ENCODE assay signal across 1 cellular context in the genomic region with DNA sequence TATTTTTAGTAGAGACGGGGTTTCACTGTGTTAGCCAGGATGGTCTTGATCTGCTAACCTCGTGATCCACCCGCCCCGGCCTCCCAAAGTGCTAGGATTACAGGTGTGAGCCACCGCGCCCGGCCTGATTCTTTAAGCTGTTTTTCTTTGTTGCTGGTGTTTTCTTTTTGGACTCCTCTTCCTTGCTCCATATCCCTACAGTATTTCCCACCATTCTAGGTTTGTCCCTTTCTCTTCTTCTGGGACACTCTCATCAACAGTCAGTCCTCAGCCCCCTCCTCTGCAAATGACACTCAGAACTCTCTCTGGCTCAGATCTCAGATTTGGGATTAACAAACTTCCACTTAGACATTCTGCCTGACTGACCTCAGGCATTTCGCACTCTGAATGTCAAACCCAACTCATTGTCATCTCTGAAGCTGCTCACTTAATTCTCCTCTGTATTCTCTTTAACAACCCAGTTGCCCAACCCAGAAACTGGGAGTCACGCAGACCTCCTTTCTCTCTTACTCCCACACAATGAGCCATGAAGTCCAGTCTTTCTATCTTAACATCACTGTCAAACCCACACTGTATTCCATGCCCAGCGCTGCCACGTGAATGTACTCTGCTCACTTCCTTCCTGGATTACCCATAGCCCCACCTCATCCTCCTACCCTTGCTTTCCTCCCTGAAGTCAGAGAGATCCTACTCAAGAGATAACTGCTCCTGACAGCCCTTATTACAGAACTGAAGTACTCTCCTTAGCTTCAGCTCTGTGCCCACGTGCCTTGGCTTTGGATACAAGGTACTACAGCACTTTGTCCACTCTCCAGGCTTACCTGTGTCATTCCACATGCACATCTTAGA.
TF ChIP-seq lines count a peak whose summit lies in the region.

No MANE protein-coding gene starts in this region.

TF ChIP-seq in K562, 482 proteins besides CTCF, POLR2A, EP300 and RAD21 (continued from another document and continues in another):
- TF ChIP-seq PPARD (CRISPR knock-in tag; IDR thresholded peaks at IDR 0.05) (no peak), ZNF212 (CRISPR knock-in tag; IDR thresholded peaks at IDR 0.05) (peak; percentile 73; the same call in 1 of the 2 replicates), KDM2B (CRISPR knock-in tag; IDR thresholded peaks at IDR 0.05) (no peak), ZKSCAN1 (IDR thresholded peaks at IDR 0.05; ENCODE audit: low read depth, low read length) (no peak), ZNF133 (CRISPR knock-in tag; IDR thresholded peaks at IDR 0.05) (no peak), ZSCAN32 (CRISPR knock-in tag; IDR thresholded peaks at IDR 0.05) (no peak), MTA3 (IDR thresholded peaks at IDR 0.05; ENCODE audit: borderline replicate concordance) (no peak), BDP1 (IDR thresholded peaks at IDR 0.05; ENCODE audit: insufficient read depth, insufficient read length) (no peak), SMAD2 (IDR thresholded peaks at IDR 0.05; ENCODE audit: low read depth, low read length) (no peak), ATF7 (IDR thresholded peaks at IDR 0.05) (peak; percentile 52; the same call in 1 of the 2 replicates), RNF2 (IDR thresholded peaks at IDR 0.05) (no peak), SMARCB1 (IDR thresholded peaks at IDR 0.05; ENCODE audit: insufficient read length, low read depth) (no peak), ZNF445 (CRISPR knock-in tag; IDR thresholded peaks at IDR 0.05; ENCODE audit: low read depth) (0 out of 2 replicates have a peak, but pooled peaks have one; percentile 40), ZNF121 (CRISPR knock-in tag; conservative IDR thresholded peaks at IDR 0.05) (no peak), ZNF197 (CRISPR knock-in tag; IDR thresholded peaks at IDR 0.05; ENCODE audit: low read depth) (no peak), ZNF174 (CRISPR knock-in tag; IDR thresholded peaks at IDR 0.05) (0 out of 2 replicates have a peak, but pooled peaks have one; percentile 84), BRD9 (IDR thresholded peaks at IDR 0.05; ENCODE audit: low read depth, partially characterized antibody) (no peak), SIN3A (IDR thresholded peaks at IDR 0.05; ENCODE audit: borderline replicate concordance in 2 of 2, control insufficient read depth in 1 of 2, low read depth in 2 of 2, low read length in 2 of 2) (peak in 1 of 2 experiments; percentile 57; a peak in 1 of 4 replicates), TEAD1 (CRISPR knock-in tag; IDR thresholded peaks at IDR 0.05) (peak in 1 of 2 experiments; percentile 84; a peak in 2 of 4 replicates), LCOR (CRISPR knock-in tag; IDR thresholded peaks at IDR 0.05) (0 out of 2 replicates have a peak, but pooled peaks have one; percentile 62), SIX5 (IDR thresholded peaks at IDR 0.05; ENCODE audit: borderline replicate concordance in 1 of 2, insufficient read depth in 1 of 2, low read depth in 1 of 2, low read length in 2 of 2) (no peak), ZBTB1 (CRISPR knock-in tag; IDR thresholded peaks at IDR 0.05; ENCODE audit: borderline replicate concordance, low read depth) (no peak), PCBP1 (IDR thresholded peaks at IDR 0.05; ENCODE audit: low read depth, low read length, poor library complexity, severe bottlenecking) (no peak), ZNF561 (CRISPR knock-in tag; conservative IDR thresholded peaks at IDR 0.05) (no peak), FOXM1 (IDR thresholded peaks at IDR 0.05; ENCODE audit: low read depth) (no peak), FOXM1 (CRISPR knock-in tag; IDR thresholded peaks at IDR 0.05; ENCODE audit: low read depth) (0 out of 2 replicates have a peak, but pooled peaks have one; percentile 6), XRCC4 (IDR thresholded peaks at IDR 0.05; ENCODE audit: extremely low read depth, insufficient read depth, insufficient read length) (no peak), NFE2L1 (tag; IDR thresholded peaks at IDR 0.05; ENCODE audit: borderline replicate concordance, low read depth) (no peak), NELFE (IDR thresholded peaks at IDR 0.05; ENCODE audit: insufficient read depth, insufficient read length) (no peak), MAFG (tag; conservative IDR thresholded peaks at IDR 0.05) (no peak), BRF1 (IDR thresholded peaks at IDR 0.05; ENCODE audit: borderline replicate concordance, extremely low read depth, insufficient read length) (no peak), ZBTB7A (IDR thresholded peaks at IDR 0.05; ENCODE audit: borderline replicate concordance, control insufficient read depth, low read depth, low read length) (no peak), GABPA (tag; conservative IDR thresholded peaks at IDR 0.05; ENCODE audit: low read depth) (no peak), NCOA6 (IDR thresholded peaks at IDR 0.05) (no peak), FOS (IDR thresholded peaks at IDR 0.05; ENCODE audit: extremely low read depth, insufficient read length) (no peak), TSC22D4 (tag; IDR thresholded peaks at IDR 0.05) (no peak), ZEB2 (IDR thresholded peaks at IDR 0.05) (peak; percentile 56; the same call in 1 of the 2 replicates), NEUROD1 (IDR thresholded peaks at IDR 0.05; ENCODE audit: borderline replicate concordance, low read depth, low read length, partially characterized antibody) (no peak), HDAC1 (IDR thresholded peaks at IDR 0.05) (peak in 1 of 2 experiments; percentile 91; a peak in 2 of 4 replicates), ZNF347 (CRISPR knock-in tag; IDR thresholded peaks at IDR 0.05; ENCODE audit: low read depth) (no peak; the same call in 1 of the 2 replicates), BACH1 (tag; IDR thresholded peaks at IDR 0.05) (peak; percentile 40; the same call in 1 of the 2 replicates), ZNF431 (CRISPR knock-in tag; IDR thresholded peaks at IDR 0.05) (no peak)
- TF ChIP-seq, protein P1, sequence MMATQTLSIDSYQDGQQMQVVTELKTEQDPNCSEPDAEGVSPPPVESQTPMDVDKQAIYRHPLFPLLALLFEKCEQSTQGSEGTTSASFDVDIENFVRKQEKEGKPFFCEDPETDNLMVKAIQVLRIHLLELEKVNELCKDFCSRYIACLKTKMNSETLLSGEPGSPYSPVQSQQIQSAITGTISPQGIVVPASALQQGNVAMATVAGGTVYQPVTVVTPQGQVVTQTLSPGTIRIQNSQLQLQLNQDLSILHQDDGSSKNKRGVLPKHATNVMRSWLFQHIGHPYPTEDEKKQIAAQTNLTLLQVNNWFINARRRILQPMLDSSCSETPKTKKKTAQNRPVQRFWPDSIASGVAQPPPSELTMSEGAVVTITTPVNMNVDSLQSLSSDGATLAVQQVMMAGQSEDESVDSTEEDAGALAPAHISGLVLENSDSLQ (IDR thresholded peaks at IDR 0.05): peak; percentile 78
- TF ChIP-seq, protein P2, sequence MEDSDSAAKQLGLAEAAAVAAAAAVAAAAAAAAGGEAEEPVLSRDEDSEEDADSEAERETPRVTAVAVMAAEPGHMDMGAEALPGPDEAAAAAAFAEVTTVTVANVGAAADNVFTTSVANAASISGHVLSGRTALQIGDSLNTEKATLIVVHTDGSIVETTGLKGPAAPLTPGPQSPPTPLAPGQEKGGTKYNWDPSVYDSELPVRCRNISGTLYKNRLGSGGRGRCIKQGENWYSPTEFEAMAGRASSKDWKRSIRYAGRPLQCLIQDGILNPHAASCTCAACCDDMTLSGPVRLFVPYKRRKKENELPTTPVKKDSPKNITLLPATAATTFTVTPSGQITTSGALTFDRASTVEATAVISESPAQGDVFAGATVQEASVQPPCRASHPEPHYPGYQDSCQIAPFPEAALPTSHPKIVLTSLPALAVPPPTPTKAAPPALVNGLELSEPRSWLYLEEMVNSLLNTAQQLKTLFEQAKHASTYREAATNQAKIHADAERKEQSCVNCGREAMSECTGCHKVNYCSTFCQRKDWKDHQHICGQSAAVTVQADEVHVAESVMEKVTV (CRISPR knock-in tag; IDR thresholded peaks at IDR 0.05): peak; percentile 34; the same call in 1 of the 2 replicates
- TF ChIP-seq, protein P3, sequence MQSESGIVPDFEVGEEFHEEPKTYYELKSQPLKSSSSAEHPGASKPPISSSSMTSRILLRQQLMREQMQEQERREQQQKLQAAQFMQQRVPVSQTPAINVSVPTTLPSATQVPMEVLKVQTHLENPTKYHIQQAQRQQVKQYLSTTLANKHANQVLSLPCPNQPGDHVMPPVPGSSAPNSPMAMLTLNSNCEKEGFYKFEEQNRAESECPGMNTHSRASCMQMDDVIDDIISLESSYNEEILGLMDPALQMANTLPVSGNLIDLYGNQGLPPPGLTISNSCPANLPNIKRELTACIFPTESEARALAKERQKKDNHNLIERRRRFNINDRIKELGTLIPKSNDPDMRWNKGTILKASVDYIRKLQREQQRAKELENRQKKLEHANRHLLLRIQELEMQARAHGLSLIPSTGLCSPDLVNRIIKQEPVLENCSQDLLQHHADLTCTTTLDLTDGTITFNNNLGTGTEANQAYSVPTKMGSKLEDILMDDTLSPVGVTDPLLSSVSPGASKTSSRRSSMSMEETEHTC (IDR thresholded peaks at IDR 0.05): peak; percentile 50; the same call in 1 of the 2 replicates
- TF ChIP-seq, protein P4, sequence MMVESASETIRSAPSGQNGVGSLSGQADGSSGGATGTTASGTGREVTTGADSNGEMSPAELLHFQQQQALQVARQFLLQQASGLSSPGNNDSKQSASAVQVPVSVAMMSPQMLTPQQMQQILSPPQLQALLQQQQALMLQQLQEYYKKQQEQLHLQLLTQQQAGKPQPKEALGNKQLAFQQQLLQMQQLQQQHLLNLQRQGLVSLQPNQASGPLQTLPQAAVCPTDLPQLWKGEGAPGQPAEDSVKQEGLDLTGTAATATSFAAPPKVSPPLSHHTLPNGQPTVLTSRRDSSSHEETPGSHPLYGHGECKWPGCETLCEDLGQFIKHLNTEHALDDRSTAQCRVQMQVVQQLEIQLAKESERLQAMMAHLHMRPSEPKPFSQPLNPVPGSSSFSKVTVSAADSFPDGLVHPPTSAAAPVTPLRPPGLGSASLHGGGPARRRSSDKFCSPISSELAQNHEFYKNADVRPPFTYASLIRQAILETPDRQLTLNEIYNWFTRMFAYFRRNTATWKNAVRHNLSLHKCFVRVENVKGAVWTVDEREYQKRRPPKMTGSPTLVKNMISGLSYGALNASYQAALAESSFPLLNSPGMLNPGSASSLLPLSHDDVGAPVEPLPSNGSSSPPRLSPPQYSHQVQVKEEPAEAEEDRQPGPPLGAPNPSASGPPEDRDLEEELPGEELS (CRISPR knock-in tag; IDR thresholded peaks at IDR 0.05; ENCODE audit: borderline replicate concordance): no peak
- TF ChIP-seq, protein P5, sequence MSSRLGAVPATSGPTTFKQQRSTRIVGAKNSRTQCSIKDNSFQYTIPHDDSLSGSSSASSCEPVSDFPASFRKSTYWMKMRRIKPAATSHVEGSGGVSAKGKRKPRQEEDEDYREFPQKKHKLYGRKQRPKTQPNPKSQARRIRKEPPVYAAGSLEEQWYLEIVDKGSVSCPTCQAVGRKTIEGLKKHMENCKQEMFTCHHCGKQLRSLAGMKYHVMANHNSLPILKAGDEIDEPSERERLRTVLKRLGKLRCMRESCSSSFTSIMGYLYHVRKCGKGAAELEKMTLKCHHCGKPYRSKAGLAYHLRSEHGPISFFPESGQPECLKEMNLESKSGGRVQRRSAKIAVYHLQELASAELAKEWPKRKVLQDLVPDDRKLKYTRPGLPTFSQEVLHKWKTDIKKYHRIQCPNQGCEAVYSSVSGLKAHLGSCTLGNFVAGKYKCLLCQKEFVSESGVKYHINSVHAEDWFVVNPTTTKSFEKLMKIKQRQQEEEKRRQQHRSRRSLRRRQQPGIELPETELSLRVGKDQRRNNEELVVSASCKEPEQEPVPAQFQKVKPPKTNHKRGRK (tag; IDR thresholded peaks at IDR 0.05): no peak
- TF ChIP-seq, protein P6, sequence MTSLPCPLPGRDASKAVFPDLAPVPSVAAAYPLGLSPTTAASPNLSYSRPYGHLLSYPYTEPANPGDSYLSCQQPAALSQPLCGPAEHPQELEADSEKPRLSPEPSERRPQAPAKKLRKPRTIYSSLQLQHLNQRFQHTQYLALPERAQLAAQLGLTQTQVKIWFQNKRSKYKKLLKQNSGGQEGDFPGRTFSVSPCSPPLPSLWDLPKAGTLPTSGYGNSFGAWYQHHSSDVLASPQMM (CRISPR knock-in tag; IDR thresholded peaks at IDR 0.05): peak; percentile 63; the same call in 1 of the 2 replicates
- TF ChIP-seq, protein P7, sequence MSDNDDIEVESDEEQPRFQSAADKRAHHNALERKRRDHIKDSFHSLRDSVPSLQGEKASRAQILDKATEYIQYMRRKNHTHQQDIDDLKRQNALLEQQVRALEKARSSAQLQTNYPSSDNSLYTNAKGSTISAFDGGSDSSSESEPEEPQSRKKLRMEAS (CRISPR knock-in tag; IDR thresholded peaks at IDR 0.05): no peak; the same call in 1 of the 2 replicates
- TF ChIP-seq, protein P8, sequence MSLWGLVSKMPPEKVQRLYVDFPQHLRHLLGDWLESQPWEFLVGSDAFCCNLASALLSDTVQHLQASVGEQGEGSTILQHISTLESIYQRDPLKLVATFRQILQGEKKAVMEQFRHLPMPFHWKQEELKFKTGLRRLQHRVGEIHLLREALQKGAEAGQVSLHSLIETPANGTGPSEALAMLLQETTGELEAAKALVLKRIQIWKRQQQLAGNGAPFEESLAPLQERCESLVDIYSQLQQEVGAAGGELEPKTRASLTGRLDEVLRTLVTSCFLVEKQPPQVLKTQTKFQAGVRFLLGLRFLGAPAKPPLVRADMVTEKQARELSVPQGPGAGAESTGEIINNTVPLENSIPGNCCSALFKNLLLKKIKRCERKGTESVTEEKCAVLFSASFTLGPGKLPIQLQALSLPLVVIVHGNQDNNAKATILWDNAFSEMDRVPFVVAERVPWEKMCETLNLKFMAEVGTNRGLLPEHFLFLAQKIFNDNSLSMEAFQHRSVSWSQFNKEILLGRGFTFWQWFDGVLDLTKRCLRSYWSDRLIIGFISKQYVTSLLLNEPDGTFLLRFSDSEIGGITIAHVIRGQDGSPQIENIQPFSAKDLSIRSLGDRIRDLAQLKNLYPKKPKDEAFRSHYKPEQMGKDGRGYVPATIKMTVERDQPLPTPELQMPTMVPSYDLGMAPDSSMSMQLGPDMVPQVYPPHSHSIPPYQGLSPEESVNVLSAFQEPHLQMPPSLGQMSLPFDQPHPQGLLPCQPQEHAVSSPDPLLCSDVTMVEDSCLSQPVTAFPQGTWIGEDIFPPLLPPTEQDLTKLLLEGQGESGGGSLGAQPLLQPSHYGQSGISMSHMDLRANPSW (CRISPR knock-in tag; IDR thresholded peaks at IDR 0.05): no peak
- TF ChIP-seq, protein P9, sequence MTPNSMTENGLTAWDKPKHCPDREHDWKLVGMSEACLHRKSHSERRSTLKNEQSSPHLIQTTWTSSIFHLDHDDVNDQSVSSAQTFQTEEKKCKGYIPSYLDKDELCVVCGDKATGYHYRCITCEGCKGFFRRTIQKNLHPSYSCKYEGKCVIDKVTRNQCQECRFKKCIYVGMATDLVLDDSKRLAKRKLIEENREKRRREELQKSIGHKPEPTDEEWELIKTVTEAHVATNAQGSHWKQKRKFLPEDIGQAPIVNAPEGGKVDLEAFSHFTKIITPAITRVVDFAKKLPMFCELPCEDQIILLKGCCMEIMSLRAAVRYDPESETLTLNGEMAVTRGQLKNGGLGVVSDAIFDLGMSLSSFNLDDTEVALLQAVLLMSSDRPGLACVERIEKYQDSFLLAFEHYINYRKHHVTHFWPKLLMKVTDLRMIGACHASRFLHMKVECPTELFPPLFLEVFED (CRISPR knock-in tag; conservative IDR thresholded peaks at IDR 0.05): peak; percentile 96
